ENCODE assay signal across 2 cellular contexts in genomic region chr14:73427516-73428264, GRCh38.
TF ChIP-seq lines count a peak whose summit lies in the region.

No MANE protein-coding gene starts in this region.

TF ChIP-seq in HEK293, 187 proteins besides CTCF, POLR2A, EP300 and RAD21:
- TF ChIP-seq ZNF600 (tag by site-specific recombination; IDR thresholded peaks at IDR 0.05) (0 out of 2 replicates have a peak, but pooled peaks have one; percentile 13), ZNF514 (tag by site-specific recombination; IDR thresholded peaks at IDR 0.05) (no peak), ZNF416 (tag by site-specific recombination; IDR thresholded peaks at IDR 0.05) (no peak), ZNF274 (IDR thresholded peaks at IDR 0.05; ENCODE audit: low read length) (no peak), ZNF274 (tag by site-specific recombination; IDR thresholded peaks at IDR 0.05; ENCODE audit: borderline replicate concordance) (no peak)
- TF ChIP-seq, protein P1, sequence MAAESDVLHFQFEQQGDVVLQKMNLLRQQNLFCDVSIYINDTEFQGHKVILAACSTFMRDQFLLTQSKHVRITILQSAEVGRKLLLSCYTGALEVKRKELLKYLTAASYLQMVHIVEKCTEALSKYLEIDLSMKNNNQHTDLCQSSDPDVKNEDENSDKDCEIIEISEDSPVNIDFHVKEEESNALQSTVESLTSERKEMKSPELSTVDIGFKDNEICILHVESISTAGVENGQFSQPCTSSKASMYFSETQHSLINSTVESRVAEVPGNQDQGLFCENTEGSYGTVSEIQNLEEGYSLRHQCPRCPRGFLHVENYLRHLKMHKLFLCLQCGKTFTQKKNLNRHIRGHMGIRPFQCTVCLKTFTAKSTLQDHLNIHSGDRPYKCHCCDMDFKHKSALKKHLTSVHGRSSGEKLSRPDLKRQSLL (tag by site-specific recombination; IDR thresholded peaks at IDR 0.05): no peak

TF ChIP-seq in HepG2, 621 proteins besides CTCF, POLR2A, EP300 and RAD21:
- TF ChIP-seq KDM2A (CRISPR knock-in tag; IDR thresholded peaks at IDR 0.05; ENCODE audit: borderline replicate concordance, low read depth) (no peak), ZBTB1 (CRISPR knock-in tag; IDR thresholded peaks at IDR 0.05; ENCODE audit: borderline replicate concordance) (no peak), ZNF850 (CRISPR knock-in tag; conservative IDR thresholded peaks at IDR 0.05) (no peak), GPN1 (CRISPR knock-in tag; IDR thresholded peaks at IDR 0.05; ENCODE audit: borderline replicate concordance) (no peak), ZNF570 (CRISPR knock-in tag; IDR thresholded peaks at IDR 0.05; ENCODE audit: borderline replicate concordance) (no peak), ZNF446 (CRISPR knock-in tag; IDR thresholded peaks at IDR 0.05) (no peak), NFE2L2 (IDR thresholded peaks at IDR 0.05; ENCODE audit: low read length) (no peak), CENPBD1 (CRISPR knock-in tag; IDR thresholded peaks at IDR 0.05; ENCODE audit: borderline replicate concordance, low read depth) (no peak), KLF13 (CRISPR knock-in tag; IDR thresholded peaks at IDR 0.05) (no peak), ZNF782 (CRISPR knock-in tag; IDR thresholded peaks at IDR 0.05; ENCODE audit: borderline replicate concordance) (no peak), ZBTB42 (CRISPR knock-in tag; IDR thresholded peaks at IDR 0.05) (no peak)
- TF ChIP-seq, protein P2, sequence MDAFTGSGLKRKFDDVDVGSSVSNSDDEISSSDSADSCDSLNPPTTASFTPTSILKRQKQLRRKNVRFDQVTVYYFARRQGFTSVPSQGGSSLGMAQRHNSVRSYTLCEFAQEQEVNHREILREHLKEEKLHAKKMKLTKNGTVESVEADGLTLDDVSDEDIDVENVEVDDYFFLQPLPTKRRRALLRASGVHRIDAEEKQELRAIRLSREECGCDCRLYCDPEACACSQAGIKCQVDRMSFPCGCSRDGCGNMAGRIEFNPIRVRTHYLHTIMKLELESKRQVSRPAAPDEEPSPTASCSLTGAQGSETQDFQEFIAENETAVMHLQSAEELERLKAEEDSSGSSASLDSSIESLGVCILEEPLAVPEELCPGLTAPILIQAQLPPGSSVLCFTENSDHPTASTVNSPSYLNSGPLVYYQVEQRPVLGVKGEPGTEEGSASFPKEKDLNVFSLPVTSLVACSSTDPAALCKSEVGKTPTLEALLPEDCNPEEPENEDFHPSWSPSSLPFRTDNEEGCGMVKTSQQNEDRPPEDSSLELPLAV (CRISPR knock-in tag; conservative IDR thresholded peaks at IDR 0.05; ENCODE audit: low read depth): no peak
- TF ChIP-seq, protein P3, sequence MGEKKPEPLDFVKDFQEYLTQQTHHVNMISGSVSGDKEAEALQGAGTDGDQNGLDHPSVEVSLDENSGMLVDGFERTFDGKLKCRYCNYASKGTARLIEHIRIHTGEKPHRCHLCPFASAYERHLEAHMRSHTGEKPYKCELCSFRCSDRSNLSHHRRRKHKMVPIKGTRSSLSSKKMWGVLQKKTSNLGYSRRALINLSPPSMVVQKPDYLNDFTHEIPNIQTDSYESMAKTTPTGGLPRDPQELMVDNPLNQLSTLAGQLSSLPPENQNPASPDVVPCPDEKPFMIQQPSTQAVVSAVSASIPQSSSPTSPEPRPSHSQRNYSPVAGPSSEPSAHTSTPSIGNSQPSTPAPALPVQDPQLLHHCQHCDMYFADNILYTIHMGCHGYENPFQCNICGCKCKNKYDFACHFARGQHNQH (CRISPR knock-in tag; IDR thresholded peaks at IDR 0.05): no peak
- TF ChIP-seq, protein P4, sequence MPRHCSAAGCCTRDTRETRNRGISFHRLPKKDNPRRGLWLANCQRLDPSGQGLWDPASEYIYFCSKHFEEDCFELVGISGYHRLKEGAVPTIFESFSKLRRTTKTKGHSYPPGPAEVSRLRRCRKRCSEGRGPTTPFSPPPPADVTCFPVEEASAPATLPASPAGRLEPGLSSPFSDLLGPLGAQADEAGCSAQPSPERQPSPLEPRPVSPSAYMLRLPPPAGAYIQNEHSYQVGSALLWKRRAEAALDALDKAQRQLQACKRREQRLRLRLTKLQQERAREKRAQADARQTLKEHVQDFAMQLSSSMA (CRISPR knock-in tag; IDR thresholded peaks at IDR 0.05): no peak
